13 cellular contexts compared by ENCODE assay signal in genomic region chr10:112213098-112213823, GRCh38. TPM values are rescaled to one million over a fixed set of nuclear protein-coding genes. Genes with fewer than 3 reads are reported as not detected.
DNase-seq lines count a peak whose midpoint lies in the region; ATAC-seq and TF ChIP-seq lines count a peak whose summit lies in the region.
"Had no signal": no experiment of that assay in that cellular context is flagged by ENCODE, and none has a peak within 500 bp of the region (broad histone marks: within the 10 kb centered on the region; RNA-seq: fewer than 3 reads in every experiment).

No MANE protein-coding gene starts in this region.

- H3K4me1 Mint-ChIP-seq in activated T-cell treated with anti-CD3 and anti-CD28 coated beads, Interleukin-2, amount 50 U/mL, for 72 hours (ENCODE audit: low read depth), result peaks cover 8% of the 10 kb centered on the region
- H3K4me1 Mint-ChIP-seq in stimulated activated naive B cell treated with anti-CD40 and anti-IgM and Interleukin-4, amounts not matched to agents 10 μg/mL and 1 μg/mL and 100 μg/mL, for 72 hours, result peaks cover 0 to 6% of the 10 kb centered on the region in 2 donors
- H3K4me1 Mint-ChIP-seq: activated naive CD8-positive, alpha-beta T cell treated with anti-CD3 and anti-CD28 coated beads, Interleukin-2, amount 10 ng/mL, durations not matched to agents 7 days and 5 days; central memory CD8-positive, alpha-beta T cell had no signal

- H3K4me3 ChIP-seq in IMR-90 (ENCODE audit: insufficient read depth, low read depth, low read length), result no peak overlapping the region
- H3K4me3 ChIP-seq: SK-N-MC, skin epidermis had no signal

- H2BK20ac ChIP-seq in IMR-90 (ENCODE audit: low read depth, low read length), result no peak overlapping the region

- no peak overlapping the region for H3K56ac ChIP-seq in IMR-90 (ENCODE audit: extremely low read depth, insufficient read depth, low read length)

- peaks cover 2% of the 10 kb centered on the region for H3K27me3 ChIP-seq in IMR-90 (ENCODE audit: control insufficient read depth, insufficient read depth, low read length)

- H3K4me3 Mint-ChIP-seq in activated T-cell treated with anti-CD3 and anti-CD28 coated beads, Interleukin-2, amount 50 U/mL, for 72 hours, result no peak overlapping the region
- H3K4me3 Mint-ChIP-seq in stimulated activated naive B cell treated with anti-CD40 and anti-IgM and Interleukin-4, amounts not matched to agents 10 μg/mL and 1 μg/mL and 100 μg/mL, for 72 hours, result no peak overlapping the region
- H3K4me3 Mint-ChIP-seq: activated naive CD8-positive, alpha-beta T cell treated with anti-CD3 and anti-CD28 coated beads, Interleukin-2, amount 10 ng/mL, durations not matched to agents 7 days and 5 days; central memory CD8-positive, alpha-beta T cell had no signal

- no peak overlapping the region for H3K23ac ChIP-seq in IMR-90 (ENCODE audit: low read depth, low read length)

- no CpG with 5 or more reads among the region's 3 CpGs for WGBS in IMR-90 (ENCODE audit: extremely low coverage in 2 of 2, insufficient read length in 1 of 2), 2 experiments

- no peaks in the 10 kb centered on the region; the same call in 1 of the 2 replicates for H3K4me1 ChIP-seq in IMR-90 (ENCODE audit: control insufficient read depth, insufficient read depth, low read length)

- intact Hi-C loops in IMR-90 (cut with micrococcal nuclease), result no loop called here

- CTCF ChIA-PET in IMR-90 (lab: Yijun Ruan, JAX), result no interaction called here

- no peak overlapping the region for H3K9ac ChIP-seq in IMR-90 (ENCODE audit: low read depth, low read length)

- DNase-seq in activated T-cell treated with anti-CD3 and anti-CD28 coated beads, Interleukin-2, amount 50 U/mL, for 72 hours, result peak in 1 of 2 donors; percentile 13
- no peak for DNase-seq in activated T-cell treated with anti-CD3 and anti-CD28 coated beads, Interleukin-2, amount 50 U/mL, for 48 hours
- DNase-seq in IMR-90, result no peak
- no peak for DNase-seq in stimulated activated naive B cell treated with anti-CD40 and anti-IgM and Interleukin-4, amounts not matched to agents 10 μg/mL and 1 μg/mL and 100 μg/mL, for 72 hours
- DNase-seq in LoVo (ENCODE audit: low spot score), result no peak
- DNase-seq in activated effector memory CD4-positive, alpha-beta T cell treated with anti-CD3 and anti-CD28 coated beads, Interleukin-2, amount 50 U/mL, for 16 hours, result no peak
- DNase-seq: activated naive CD8-positive, alpha-beta T cell treated with anti-CD3 and anti-CD28 coated beads, Interleukin-2, amount 10 ng/mL, durations not matched to agents 7 days and 5 days; WERI-Rb-1 had no signal

- BruUV-seq in IMR-90 (replicated peaks; lab: Mats Ljungman, UMichigan), result no TSS peak

- no peak overlapping the region for H2BK5ac ChIP-seq in IMR-90 (ENCODE audit: low read depth, low read length, poor library complexity, severe bottlenecking)

- no peak overlapping the region for H2BK120ac ChIP-seq in IMR-90 (ENCODE audit: low read depth, low read length)

- dilution Hi-C loops in IMR-90 (cut with HindIII; ENCODE audit: low sequenced_read_pairs, unreplicated experiment), result no loop called here

- no peak overlapping the region for H3K14ac ChIP-seq in IMR-90 (replicated peaks; ENCODE audit: low read depth, low read length)

- no peak for TF ChIP-seq CTCF in IMR-90 (conservative IDR thresholded peaks at IDR 0.05; ENCODE audit: low read depth, low read length)

- H3K4ac ChIP-seq in IMR-90 (ENCODE audit: low read depth, low read length), result no peak overlapping the region

- H3K79me1 ChIP-seq in IMR-90 (ENCODE audit: low read depth in 1 of 2, low read length in 2 of 2), result no peaks in the 10 kb centered on the region

- H3K9me3 ChIP-seq in IMR-90 (ENCODE audit: control insufficient read depth, insufficient read depth, low read length), result no peaks in the 10 kb centered on the region

- ATAC-seq in activated T-cell treated with anti-CD3 and anti-CD28 coated beads, Interleukin-2, amount 50 U/mL, for 72 hours (replicated peaks in 1 of 2), result peak; percentile 88 to 89
- ATAC-seq in HG02840 (IDR thresholded peaks at IDR 0.05; ENCODE audit: low FRiP score, unreplicated experiment), result peak; percentile 46
- ATAC-seq in IMR-90 (ENCODE audit: low read depth), result no peak
- peak; percentile 77 to 89 for ATAC-seq in stimulated activated naive B cell treated with anti-CD40 and anti-IgM and Interleukin-4, amounts not matched to agents 10 μg/mL and 1 μg/mL and 100 μg/mL, for 72 hours (replicated peaks)
- no peak for ATAC-seq in GM21825 (IDR thresholded peaks at IDR 0.05; ENCODE audit: unreplicated experiment)

- no peak overlapping the region for H3K18ac ChIP-seq in IMR-90 (ENCODE audit: low read depth, low read length)

- no peak overlapping the region for H3K4me2 ChIP-seq in IMR-90 (ENCODE audit: low read depth, low read length)

- no peak overlapping the region for H4K91ac ChIP-seq in IMR-90 (ENCODE audit: insufficient read depth, low read depth, low read length)

- no peak overlapping the region for H3K27ac ChIP-seq in IMR-90 (ENCODE audit: insufficient read depth, low read length)
- H3K27ac ChIP-seq: SK-N-MC, skin epidermis, WERI-Rb-1 had no signal

- H2BK15ac ChIP-seq in IMR-90 (ENCODE audit: low read depth, low read length), result no peak overlapping the region

- H2AK5ac ChIP-seq in IMR-90 (ENCODE audit: low read depth, low read length), result no peak overlapping the region

- POLR2A ChIA-PET in IMR-90 (lab: Charles Lee; ENCODE audit: unreplicated experiment), result no interaction called here

- no peak overlapping the region for H4K8ac ChIP-seq in IMR-90 (ENCODE audit: low read depth in 2 of 2, low read length in 2 of 2)

- 0 out of 2 replicates have a peak, but pooled peaks cover 4% of the 10 kb centered on the region for H3K9me1 ChIP-seq in IMR-90 (ENCODE audit: insufficient read depth, low read length)

- H4K20me1 ChIP-seq in IMR-90 (ENCODE audit: insufficient read depth, low read length), result no peaks in the 10 kb centered on the region

- no peaks in the 10 kb centered on the region for H3K9me3 Mint-ChIP-seq in activated T-cell treated with anti-CD3 and anti-CD28 coated beads, Interleukin-2, amount 50 U/mL, for 72 hours
- no peaks in the 10 kb centered on the region for H3K9me3 Mint-ChIP-seq in stimulated activated naive B cell treated with anti-CD40 and anti-IgM and Interleukin-4, amounts not matched to agents 10 μg/mL and 1 μg/mL and 100 μg/mL, for 72 hours
- H3K9me3 Mint-ChIP-seq: activated naive CD8-positive, alpha-beta T cell treated with anti-CD3 and anti-CD28 coated beads, Interleukin-2, amount 10 ng/mL, durations not matched to agents 7 days and 5 days; central memory CD8-positive, alpha-beta T cell had no signal

- peaks cover 57% of the 10 kb centered on the region for H3K27me3 Mint-ChIP-seq in activated T-cell treated with anti-CD3 and anti-CD28 coated beads, Interleukin-2, amount 50 U/mL, for 72 hours (ENCODE audit: low read depth)
- peaks cover 13 to 27% of the 10 kb centered on the region in 2 donors for H3K27me3 Mint-ChIP-seq in stimulated activated naive B cell treated with anti-CD40 and anti-IgM and Interleukin-4, amounts not matched to agents 10 μg/mL and 1 μg/mL and 100 μg/mL, for 72 hours

- peak overlapping the region; percentile 39 for H2AFZ ChIP-seq in IMR-90 (replicated peaks; ENCODE audit: low read length, poor library complexity)

- H2AK9ac ChIP-seq in IMR-90 (replicated peaks; ENCODE audit: low read depth, low read length, poor library complexity), result peak overlapping the region; percentile 5

- in situ Hi-C loops in IMR-90 (cut with MboI; ENCODE audit: low sequenced_read_pairs), result no loop called here

- no peak for TF ChIP-seq RAD21 in IMR-90 (IDR thresholded peaks at IDR 0.05; ENCODE audit: low read length)

- TF ChIP-seq POLR2A in IMR-90 (IDR thresholded peaks at IDR 0.05; ENCODE audit: low read depth, low read length), result no peak

- H3K36me3 ChIP-seq in IMR-90 (ENCODE audit: control insufficient read depth, insufficient read depth, low read length), result no peaks in the 10 kb centered on the region
- H3K36me3 ChIP-seq: WERI-Rb-1 had no signal

- no peaks in the 10 kb centered on the region for H3K36me3 Mint-ChIP-seq in activated T-cell treated with anti-CD3 and anti-CD28 coated beads, Interleukin-2, amount 50 U/mL, for 72 hours (ENCODE audit: insufficient read depth in 2 of 2)
- no peaks in the 10 kb centered on the region for H3K36me3 Mint-ChIP-seq in stimulated activated naive B cell treated with anti-CD40 and anti-IgM and Interleukin-4, amounts not matched to agents 10 μg/mL and 1 μg/mL and 100 μg/mL, for 72 hours
- H3K36me3 Mint-ChIP-seq: activated naive CD8-positive, alpha-beta T cell treated with anti-CD3 and anti-CD28 coated beads, Interleukin-2, amount 10 ng/mL, durations not matched to agents 7 days and 5 days had no signal

- H4K5ac ChIP-seq in IMR-90 (ENCODE audit: low read depth, low read length), result no peak overlapping the region

- no peak overlapping the region for H3K27ac Mint-ChIP-seq in activated T-cell treated with anti-CD3 and anti-CD28 coated beads, Interleukin-2, amount 50 U/mL, for 72 hours
- no peak overlapping the region for H3K27ac Mint-ChIP-seq in stimulated activated naive B cell treated with anti-CD40 and anti-IgM and Interleukin-4, amounts not matched to agents 10 μg/mL and 1 μg/mL and 100 μg/mL, for 72 hours
- H3K27ac Mint-ChIP-seq: activated naive CD8-positive, alpha-beta T cell treated with anti-CD3 and anti-CD28 coated beads, Interleukin-2, amount 10 ng/mL, durations not matched to agents 7 days and 5 days had no signal

TF ChIP-seq in IMR-90, 13 proteins besides CTCF, POLR2A, EP300 and RAD21:
- no peak for TF ChIP-seq SMC3 (IDR thresholded peaks at IDR 0.05; ENCODE audit: low read depth, low read length)
- TF ChIP-seq, protein P1, sequence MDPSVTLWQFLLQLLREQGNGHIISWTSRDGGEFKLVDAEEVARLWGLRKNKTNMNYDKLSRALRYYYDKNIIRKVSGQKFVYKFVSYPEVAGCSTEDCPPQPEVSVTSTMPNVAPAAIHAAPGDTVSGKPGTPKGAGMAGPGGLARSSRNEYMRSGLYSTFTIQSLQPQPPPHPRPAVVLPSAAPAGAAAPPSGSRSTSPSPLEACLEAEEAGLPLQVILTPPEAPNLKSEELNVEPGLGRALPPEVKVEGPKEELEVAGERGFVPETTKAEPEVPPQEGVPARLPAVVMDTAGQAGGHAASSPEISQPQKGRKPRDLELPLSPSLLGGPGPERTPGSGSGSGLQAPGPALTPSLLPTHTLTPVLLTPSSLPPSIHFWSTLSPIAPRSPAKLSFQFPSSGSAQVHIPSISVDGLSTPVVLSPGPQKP (IDR thresholded peaks at IDR 0.05; ENCODE audit: borderline replicate concordance, low read depth, low read length), result no peak
- TF ChIP-seq MAZ (IDR thresholded peaks at IDR 0.05; ENCODE audit: borderline replicate concordance, low read depth, low read length), result no peak
- no peak for TF ChIP-seq FOS (IDR thresholded peaks at IDR 0.05; ENCODE audit: low read depth, low read length)

RNA-seq across cellular contexts. Expression of gene GPAM, which starts 29.7 kb away (rescaled TPM):
- total RNA-seq in activated T-cell treated with anti-CD3 and anti-CD28 coated beads, Interleukin-2, amount 50 U/mL, for 72 hours, result 10 to 100 TPM in 1 of 2 donors, 1 to 10 TPM in 1; 8.1 to 10.6 TPM
- 11.5 and 13.1 TPM in 2 replicates for total RNA-seq in IMR-90 (2012; rRNA removed)
- polyA plus RNA-seq in IMR-90 (2012; rRNA removed), result 3.0 and 3.5 TPM in 2 replicates
- polyA plus RNA-seq in IMR-90 (2012; cell fraction: cytosol; rRNA removed), result 0.66 and 0.91 TPM in 2 replicates
- polyA plus RNA-seq in IMR-90 (2012; cell fraction: nucleus; rRNA removed; ENCODE audit: low replicate concordance), result 0.78 and 3.5 TPM in 2 replicates

Comparison
In these comparisons a context has a peak if more than half of its experiments do, and no peak if none do; other contexts are left out.
1. ATAC-seq: peak in activated T-cell treated with anti-CD3 and anti-CD28 coated beads, Interleukin-2, amount 50 U/mL, for 72 hours (2 of 2), HG02840 (single experiment) and stimulated activated naive B cell treated with anti-CD40 and anti-IgM and Interleukin-4, amounts not matched to agents 10 μg/mL and 1 μg/mL and 100 μg/mL, for 72 hours (2 of 2); none in IMR-90 (single experiment) and GM21825 (single experiment).